8 cellular contexts compared by ENCODE assay signal in genomic region chr5:138632900-138633489, GRCh38. TPM values are rescaled to one million over a fixed set of nuclear protein-coding genes. Genes with fewer than 3 reads are reported as not detected.
DNase-seq lines count a peak whose midpoint lies in the region; FAIRE-seq and TF ChIP-seq lines count a peak whose summit lies in the region.

No MANE protein-coding gene starts in this region.

- peak; percentile 91 for DNase-seq in A673 (ENCODE audit: low spot score)
- DNase-seq in RCC 7860 (ENCODE audit: low spot score) = peak; percentile 11
- DNase-seq in epithelial cell of esophagus (ENCODE audit: low read depth) = peak; percentile 89
- DNase-seq in mesendoderm = peak; percentile 99
- DNase-seq in NCI-H510A treated with DMSO at 0.1 percent for 48 hours (lab: John Stamatoyannopoulos, UW) = no peak
- DNase-seq in NCI-H187 treated with DMSO at 0.1 percent for 48 hours (lab: John Stamatoyannopoulos, UW) = no peak
- DNase-seq in cerebellar nuclear complex (lab: John Stamatoyannopoulos, UW) = no peak

- no peak overlapping the region for H3K27ac ChIP-seq in A673 (ENCODE audit: low read depth, low read length, poor library complexity, severe bottlenecking)
- no peak overlapping the region for H3K27ac ChIP-seq in mesendoderm (ENCODE audit: low read depth, low read length)

- no peaks in the 10 kb centered on the region for H3K27me3 ChIP-seq in A673 (replicated peaks; ENCODE audit: insufficient read depth, low read depth, low read length, poor library complexity)
- H3K27me3 ChIP-seq in mesendoderm (ENCODE audit: insufficient read depth, low read length, poor library complexity) = no peaks in the 10 kb centered on the region

- no peak overlapping the region for H3K4ac ChIP-seq in mesendoderm (ENCODE audit: low read depth, low read length)

- no peak overlapping the region for H3K4me3 ChIP-seq in A673 (ENCODE audit: low read depth, low read length, poor library complexity, severe bottlenecking)
- no peak overlapping the region for H3K4me3 ChIP-seq in epithelial cell of esophagus (ENCODE audit: low read length)
- H3K4me3 ChIP-seq in mesendoderm (ENCODE audit: low read length) = no peak overlapping the region

- H3K9me3 ChIP-seq in A673 (ENCODE audit: low read depth, low read length, poor library complexity, severe bottlenecking) = no peaks in the 10 kb centered on the region

- no peaks in the 10 kb centered on the region for H3K4me1 ChIP-seq in A673 (ENCODE audit: insufficient read depth, low read length, poor library complexity, severe bottlenecking)
- H3K4me1 ChIP-seq in mesendoderm (ENCODE audit: control insufficient read depth, low read depth, low read length) = no peaks in the 10 kb centered on the region

- no peak overlapping the region for H3K4me2 ChIP-seq in mesendoderm (ENCODE audit: low read length)

- H3K36me3 ChIP-seq in A673 (ENCODE audit: insufficient read depth, low read length, poor library complexity, severe bottlenecking) (no peaks in the 10 kb centered on the region), mesendoderm (ENCODE audit: control insufficient read depth, insufficient read depth, low read length) (no peaks in the 10 kb centered on the region)

- no peak overlapping the region for H2BK15ac ChIP-seq in mesendoderm (replicated peaks; ENCODE audit: low read depth)

- no peak overlapping the region for H3K9ac ChIP-seq in mesendoderm (ENCODE audit: low read length)

- no peak overlapping the region for H2BK120ac ChIP-seq in mesendoderm (ENCODE audit: low read depth, low read length)

- no CpG with 5 or more reads among the region's 17 CpGs for WGBS in mesendoderm (ENCODE audit: extremely low coverage, insufficient coverage, low lambda C conversion rate)

- no TSS peak for BruUV-seq in A673 (replicated peaks; lab: Mats Ljungman, UMichigan)

- H3K79me2 ChIP-seq in mesendoderm (ENCODE audit: control insufficient read depth, insufficient read depth, low read length) = no peaks in the 10 kb centered on the region

- intact Hi-C loops in A673 (cut with micrococcal nuclease; ENCODE audit: unreplicated experiment) = loop anchor here (2.0 kb wide), 1 partner anchor 58 kb away; the partner anchor contains the start of gene HSPA9

- no peak overlapping the region for H2BK5ac ChIP-seq in mesendoderm (ENCODE audit: low read length)

- CTCF ChIA-PET in A673 (lab: Charles Lee) = interaction anchor here (0.6 kb wide), 1 partner anchor 54 kb away, joined by 4 read pairs; no protein-coding TSS in a partner anchor

- H3K56ac ChIP-seq in mesendoderm (ENCODE audit: low read length) = no peak overlapping the region

- H4K8ac ChIP-seq in mesendoderm (ENCODE audit: low read depth, low read length) = no peak overlapping the region

- H3K79me1 ChIP-seq in mesendoderm (ENCODE audit: low read length) = no peaks in the 10 kb centered on the region

- no peak overlapping the region for H3K18ac ChIP-seq in mesendoderm (ENCODE audit: low read length)

- FAIRE-seq in RCC 7860 (lab: Jason Lieb, UNC) = no peak

- POLR2A ChIA-PET in A673 (lab: Charles Lee; ENCODE audit: low non-redundant PET) = interaction anchor here (0.6 kb wide), 1 partner anchor 82 kb away, joined by 3 read pairs; no protein-coding TSS in a partner anchor

- H4K5ac ChIP-seq in mesendoderm (ENCODE audit: low read length) = no peak overlapping the region

- no peak overlapping the region for H3K23ac ChIP-seq in mesendoderm (ENCODE audit: low read length)

- TF ChIP-seq CTCF in A673 (conservative IDR thresholded peaks at IDR 0.05; ENCODE audit: low read depth, low read length) (peak; percentile 70), GM12873 (IDR thresholded peaks at IDR 0.05; ENCODE audit: insufficient read depth, low read depth, low read length, missing control alignments) (peak; percentile 58), epithelial cell of esophagus (IDR thresholded peaks at IDR 0.05; ENCODE audit: insufficient read depth, low read depth, low read length, missing control alignments) (peak; percentile 28)

- no peak overlapping the region for H2AK5ac ChIP-seq in mesendoderm (ENCODE audit: low read length)

RNA-seq across cellular contexts. Expression of gene HSPA9, which starts 57.8 kb away (rescaled TPM):
- total RNA-seq in A673 (2021) = 502 TPM in 2 replicates
- 301 TPM for polyA plus RNA-seq in mesendoderm (2013, experiment 1 of 2)
- polyA plus RNA-seq in mesendoderm (2013, experiment 2 of 2) = 297 TPM

Comparison
In these comparisons a context has a peak if more than half of its experiments do, and no peak if none do; other contexts are left out.
1. DNase-seq: peak in A673 (single experiment), RCC 7860 (single experiment), epithelial cell of esophagus (single experiment) and mesendoderm (single experiment); none in NCI-H510A treated with DMSO at 0.1 percent for 48 hours (single experiment), NCI-H187 treated with DMSO at 0.1 percent for 48 hours (single experiment) and cerebellar nuclear complex (0 of 2).
2. Peak in every context shown above with its lines, with median percentiles within 50 percentile points of each other: CTCF ChIP-seq.